Comparison of ENCODE assay signal across 1 cellular context in genomic region chr19:44525721-44526430, GRCh38.
TF ChIP-seq lines count a peak whose summit lies in the region.

No MANE protein-coding gene starts in this region.

TF ChIP-seq in GM23338, 12 proteins besides CTCF, POLR2A, EP300 and RAD21 (continued from another document):
- no peak for TF ChIP-seq ZNF462 (CRISPR knock-in tag; IDR thresholded peaks at IDR 0.05)
